ENCODE assay signal across 1 cellular context in genomic region chr10:86706401-86706841, GRCh38.
TF ChIP-seq lines count a peak whose summit lies in the region.

No MANE protein-coding gene starts in this region.

TF ChIP-seq in WTC11, 78 proteins besides CTCF, POLR2A, EP300 and RAD21 (continued from another document):
- 0 out of 2 replicates have a peak, but pooled peaks have one; percentile 56 for TF ChIP-seq FOXP1 (CRISPR knock-in tag; IDR thresholded peaks at IDR 0.05; ENCODE audit: borderline replicate concordance)
- TF ChIP-seq ATF1 (CRISPR knock-in tag; IDR thresholded peaks at IDR 0.05) = no peak
